In the genomic region with DNA sequence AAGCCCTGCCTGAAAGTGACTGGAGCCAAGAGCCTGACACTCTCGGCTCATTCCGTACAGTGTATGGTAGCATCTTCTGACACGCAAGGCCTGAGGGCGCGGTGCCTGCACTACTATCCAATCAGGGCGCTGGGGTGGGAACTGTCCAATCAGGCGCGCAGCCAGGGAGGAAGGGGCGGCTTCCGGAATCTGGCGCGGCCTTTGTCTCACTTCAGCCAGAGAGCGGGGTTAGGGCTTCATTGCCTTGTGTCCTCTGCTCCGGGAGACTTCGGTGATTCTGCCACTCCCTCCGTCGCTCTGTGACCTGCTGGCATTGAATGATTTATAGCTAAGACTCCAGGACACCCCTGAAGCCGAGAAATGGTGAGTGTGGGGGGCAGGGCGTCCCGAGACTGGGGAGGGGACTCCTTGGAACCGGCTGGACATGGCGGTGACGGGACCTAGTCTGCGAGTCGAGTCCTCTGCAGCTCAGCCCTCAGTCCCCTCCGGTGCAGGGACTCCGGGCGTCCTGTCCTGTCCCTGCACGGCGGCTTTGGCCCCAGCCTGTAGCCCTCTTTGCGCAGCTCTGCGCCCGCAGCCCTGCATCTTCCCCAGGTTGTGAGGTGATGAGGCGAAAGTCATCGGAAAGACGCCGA, we compare ENCODE assay signal across 8 cellular contexts.
DNase-seq lines count a peak whose midpoint lies in the region; ATAC-seq and TF ChIP-seq lines count a peak whose summit lies in the region.
"Not testable (repeated sequence)": the region's sequence is repeated elsewhere in the genome, so short reads cannot be mapped to it uniquely, and the experiment has no call there.

No MANE protein-coding gene starts in this region.

- not testable (repeated sequence) for H3K9me2 ChIP-seq in GM23338 (ENCODE audit: insufficient read depth)

- peak overlapping the region; percentile 99 for H3K4me3 Mint-ChIP-seq in GM23338
- H3K4me3 Mint-ChIP-seq in activated T-helper 2 cell treated with anti-CD3 and anti-CD28 coated beads, Interferon-gamma antibody, Interleukin-2, Interleukin-4, amounts not matched to agents 10 μg/mL and 5 μg/mL and 100 μg/mL, durations not matched to agents 14 hours and 24 hours and 36 hours (ENCODE audit: low read depth), result peak overlapping the region; percentile 90
- peak overlapping the region; percentile 85 for H3K4me3 Mint-ChIP-seq in natural killer cell
- peak overlapping the region; percentile 91 to 92 for H3K4me3 Mint-ChIP-seq in stimulated activated naive B cell treated with anti-CD40 and anti-IgM and Interleukin-4, amounts not matched to agents 10 μg/mL and 1 μg/mL and 100 μg/mL, for 72 hours

- H3K27ac Mint-ChIP-seq in GM23338 (peak overlapping the region; percentile 99), natural killer cell (peak overlapping the region in 1 of 2 donors; percentile 76)
- peak overlapping the region; percentile 80 for H3K27ac Mint-ChIP-seq in activated T-helper 2 cell treated with anti-CD3 and anti-CD28 coated beads, Interferon-gamma antibody, Interleukin-2, Interleukin-4, amounts not matched to agents 10 μg/mL and 5 μg/mL and 100 μg/mL, durations not matched to agents 14 hours and 24 hours and 36 hours
- peak overlapping the region; percentile 92 for H3K27ac Mint-ChIP-seq in stimulated activated naive B cell treated with anti-CD40 and anti-IgM and Interleukin-4, amounts not matched to agents 10 μg/mL and 1 μg/mL and 100 μg/mL, for 72 hours

- peaks cover 12% of the 10 kb centered on the region; the same call in 2 of the 3 replicates for H3K36me3 Mint-ChIP-seq in GM23338 (ENCODE audit: low read depth)
- H3K36me3 Mint-ChIP-seq in activated T-helper 2 cell treated with anti-CD3 and anti-CD28 coated beads, Interferon-gamma antibody, Interleukin-2, Interleukin-4, amounts not matched to agents 10 μg/mL and 5 μg/mL and 100 μg/mL, durations not matched to agents 14 hours and 24 hours and 36 hours (ENCODE audit: low read depth); natural killer cell; stimulated activated naive B cell treated with anti-CD40 and anti-IgM and Interleukin-4, amounts not matched to agents 10 μg/mL and 1 μg/mL and 100 μg/mL, for 72 hours: not testable (repeated sequence)

- peaks cover 47% of the 10 kb centered on the region for H3K79me2 ChIP-seq in GM23338 (replicated peaks; ENCODE audit: insufficient read depth)

- not testable (repeated sequence) for H3K4me1 ChIP-seq in GM23338 (ENCODE audit: insufficient read depth)

- H3K4me1 Mint-ChIP-seq in GM23338, result peaks cover 22% of the 10 kb centered on the region
- H3K4me1 Mint-ChIP-seq in activated T-helper 2 cell treated with anti-CD3 and anti-CD28 coated beads, Interferon-gamma antibody, Interleukin-2, Interleukin-4, amounts not matched to agents 10 μg/mL and 5 μg/mL and 100 μg/mL, durations not matched to agents 14 hours and 24 hours and 36 hours (ENCODE audit: low read depth), result peaks cover 17% of the 10 kb centered on the region
- H3K4me1 Mint-ChIP-seq in natural killer cell; stimulated activated naive B cell treated with anti-CD40 and anti-IgM and Interleukin-4, amounts not matched to agents 10 μg/mL and 1 μg/mL and 100 μg/mL, for 72 hours: not testable (repeated sequence)

- DNase-seq in EH (ENCODE audit: low read depth) (peak; percentile 96), GM23338 (ENCODE audit: low spot score) (peak; percentile 96), Kasumi-1 (lab: John Stamatoyannopoulos, UW) (peak; percentile 91), RPMI8226 (peak; percentile 95), fibroblast of pulmonary artery (ENCODE audit: low read depth) (peak; percentile 92), natural killer cell (peak; percentile 77)
- peak; percentile 88 for DNase-seq in activated T-helper 2 cell treated with anti-CD3 and anti-CD28 coated beads, Interferon-gamma antibody, Interleukin-2, Interleukin-4, amounts not matched to agents 10 μg/mL and 5 μg/mL and 100 μg/mL, durations not matched to agents 14 hours and 24 hours and 36 hours (ENCODE audit: low spot score)
- DNase-seq in stimulated activated naive B cell treated with anti-CD40 and anti-IgM and Interleukin-4, amounts not matched to agents 10 μg/mL and 1 μg/mL and 100 μg/mL, for 72 hours, result peak; percentile 90

- TF ChIP-seq CTCF in GM23338 (conservative IDR thresholded peaks at IDR 0.05; ENCODE audit: low read depth in 2 of 2); fibroblast of pulmonary artery (IDR thresholded peaks at IDR 0.05; ENCODE audit: low read length, missing control alignments); natural killer cell (IDR thresholded peaks at IDR 0.05): not testable (repeated sequence)

- H3K27ac ChIP-seq in GM23338 (ENCODE audit: low read depth), result not testable (repeated sequence)

- peak overlapping the region; percentile 69 for H3K4me2 ChIP-seq in GM23338

- peak overlapping the region; percentile 92 for H3K4me3 ChIP-seq in GM23338
- H3K4me3 ChIP-seq in fibroblast of pulmonary artery (replicated peaks; ENCODE audit: low read depth, low read length), result peak overlapping the region; percentile 67

- not testable (repeated sequence) for H3K9me3 Mint-ChIP-seq in GM23338; activated T-helper 2 cell treated with anti-CD3 and anti-CD28 coated beads, Interferon-gamma antibody, Interleukin-2, Interleukin-4, amounts not matched to agents 10 μg/mL and 5 μg/mL and 100 μg/mL, durations not matched to agents 14 hours and 24 hours and 36 hours; natural killer cell; stimulated activated naive B cell treated with anti-CD40 and anti-IgM and Interleukin-4, amounts not matched to agents 10 μg/mL and 1 μg/mL and 100 μg/mL, for 72 hours

- H3K27me3 Mint-ChIP-seq in GM23338 (ENCODE audit: insufficient read depth, low read depth, poor library complexity); activated T-helper 2 cell treated with anti-CD3 and anti-CD28 coated beads, Interferon-gamma antibody, Interleukin-2, Interleukin-4, amounts not matched to agents 10 μg/mL and 5 μg/mL and 100 μg/mL, durations not matched to agents 14 hours and 24 hours and 36 hours (ENCODE audit: low read depth); natural killer cell (ENCODE audit: low read depth in 2 of 2); stimulated activated naive B cell treated with anti-CD40 and anti-IgM and Interleukin-4, amounts not matched to agents 10 μg/mL and 1 μg/mL and 100 μg/mL, for 72 hours: not testable (repeated sequence)

- not testable (repeated sequence) for H3K36me3 ChIP-seq in GM23338 (ENCODE audit: insufficient read depth)

- H3F3A ChIP-seq in GM23338 (replicated peaks; ENCODE audit: low read depth), result not testable (repeated sequence)

- ATAC-seq in GM23338, result peak; percentile 99
- ATAC-seq in natural killer cell, result peak; percentile 99 to 100 (median 99)
- ATAC-seq in stimulated activated naive B cell treated with anti-CD40 and anti-IgM and Interleukin-4, amounts not matched to agents 10 μg/mL and 1 μg/mL and 100 μg/mL, for 72 hours (replicated peaks), result peak; percentile 100

- intact Hi-C loops in activated T-helper 2 cell treated with anti-CD3 and anti-CD28 coated beads, Interferon-gamma antibody, Interleukin-2, Interleukin-4, amounts not matched to agents 10 μg/mL and 5 μg/mL and 100 μg/mL, durations not matched to agents 14 hours and 24 hours and 36 hours (cut with micrococcal nuclease), result loop anchor here (2.0 to 10.0 kb wide), 2 partner anchors 355 to 1037 kb away; partner anchors contain the start of genes HSPA13 and NRIP1
- intact Hi-C loops in natural killer cell (cut with micrococcal nuclease), result not testable (repeated sequence)

- H4K20me1 ChIP-seq in GM23338 (replicated peaks; ENCODE audit: insufficient read depth), result peaks cover 15% of the 10 kb centered on the region

- not testable (repeated sequence) for H2AFZ ChIP-seq in GM23338

- not testable (repeated sequence) for H3K27me3 ChIP-seq in GM23338 (ENCODE audit: insufficient read depth)

TF ChIP-seq in GM23338, 12 proteins besides CTCF, POLR2A, EP300 and RAD21:
- TF ChIP-seq POLR2AphosphoS5 (IDR thresholded peaks at IDR 0.05; ENCODE audit: low read depth) (peak; percentile 64), CREB1 (CRISPR knock-in tag; IDR thresholded peaks at IDR 0.05; ENCODE audit: low read depth) (peak; percentile 67)
